ENCODE assay signal across 18 cellular contexts in the genomic region with DNA sequence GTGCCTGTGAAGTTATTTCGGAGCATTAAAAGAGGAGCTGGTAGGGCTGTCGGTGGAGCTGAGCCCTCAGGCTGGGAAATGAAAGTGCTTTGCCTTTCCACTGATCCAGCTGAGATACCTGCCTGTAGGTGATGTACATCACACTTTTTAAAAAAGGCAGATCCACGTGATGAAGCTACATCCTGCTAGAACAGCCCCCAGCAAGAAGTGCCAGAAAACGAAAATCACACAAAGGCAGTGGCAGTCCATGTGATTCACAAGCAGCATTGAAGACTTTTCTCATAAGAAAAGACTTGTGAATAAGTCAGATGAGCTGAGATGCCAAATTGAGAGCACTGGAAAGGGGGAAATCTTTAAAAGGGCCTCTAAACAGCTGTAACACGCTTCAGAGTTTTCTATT.
"Had no signal": no experiment of that assay in that cellular context is flagged by ENCODE, and none has a peak within 500 bp of the region (broad histone marks: within the 10 kb centered on the region; RNA-seq: fewer than 3 reads in every experiment).

No MANE protein-coding gene starts in this region.

- H3K27ac ChIP-seq: body of pancreas, ovary, sigmoid colon, spleen, stomach, testis, upper lobe of left lung had no signal

- H3K27ac Mint-ChIP-seq: activated CD4-positive, alpha-beta T cell treated with anti-CD3 and anti-CD28 coated beads, Interleukin-2, amount 10 ng/mL, durations not matched to agents 7 days and 5 days; activated naive CD8-positive, alpha-beta T cell treated with anti-CD3 and anti-CD28 coated beads for 36 hours; T-helper 2 cell treated with Interferon-gamma antibody and Interleukin-4, amounts not matched to agents 5 μg/mL and 100 μg/mL, for 36 hours had no signal

- H3K4me3 Mint-ChIP-seq: activated CD4-positive, alpha-beta T cell treated with anti-CD3 and anti-CD28 coated beads, Interleukin-2, amount 10 ng/mL, durations not matched to agents 7 days and 5 days; activated naive CD8-positive, alpha-beta T cell treated with anti-CD3 and anti-CD28 coated beads for 36 hours; neural crest cell; T-helper 2 cell treated with Interferon-gamma antibody and Interleukin-4, amounts not matched to agents 5 μg/mL and 100 μg/mL, for 36 hours had no signal

- H3K27me3 Mint-ChIP-seq: activated CD4-positive, alpha-beta T cell treated with anti-CD3 and anti-CD28 coated beads, Interleukin-2, amount 10 ng/mL, durations not matched to agents 7 days and 5 days; activated naive CD8-positive, alpha-beta T cell treated with anti-CD3 and anti-CD28 coated beads for 36 hours had no signal

- H3K4me1 Mint-ChIP-seq: activated naive CD8-positive, alpha-beta T cell treated with anti-CD3 and anti-CD28 coated beads for 36 hours; neural crest cell had no signal

- H3K9me3 Mint-ChIP-seq: activated CD4-positive, alpha-beta T cell treated with anti-CD3 and anti-CD28 coated beads, Interleukin-2, amount 10 ng/mL, durations not matched to agents 7 days and 5 days; activated naive CD8-positive, alpha-beta T cell treated with anti-CD3 and anti-CD28 coated beads for 36 hours; neural crest cell had no signal

- H3K4me1 ChIP-seq: body of pancreas, sigmoid colon, stomach, testis, upper lobe of left lung had no signal

- H3K36me3 ChIP-seq: ovary, sigmoid colon, spleen, stomach, upper lobe of left lung had no signal

- ATAC-seq: body of pancreas had no signal

- DNase-seq: activated CD4-positive, alpha-beta T cell treated with anti-CD3 and anti-CD28 coated beads, Interleukin-2, amount 10 ng/mL, durations not matched to agents 7 days and 5 days; activated gamma-delta T cell treated with Interleukin-2 at 50 U/mL for 16 hours; activated naive CD8-positive, alpha-beta T cell treated with anti-CD3 and anti-CD28 coated beads for 36 hours; amygdala; body of pancreas; caudate nucleus; foreskin fibroblast; glutamatergic neuron; hypothalamus; kidney glomerular epithelial cell; ovary; sigmoid colon; spleen; stomach; testis; upper lobe of left lung had no signal

- H3K4me3 ChIP-seq: body of pancreas, ovary, sigmoid colon, spleen, stomach, testis, upper lobe of left lung had no signal

- H3K36me3 Mint-ChIP-seq: activated naive CD8-positive, alpha-beta T cell treated with anti-CD3 and anti-CD28 coated beads for 36 hours had no signal

- H3K27me3 ChIP-seq: body of pancreas, ovary, sigmoid colon, spleen, stomach, testis, upper lobe of left lung had no signal

- H3K9me3 ChIP-seq: body of pancreas, ovary, sigmoid colon, spleen, stomach, testis, upper lobe of left lung had no signal
